ENCODE assay signal across 1 cellular context in the genomic region with DNA sequence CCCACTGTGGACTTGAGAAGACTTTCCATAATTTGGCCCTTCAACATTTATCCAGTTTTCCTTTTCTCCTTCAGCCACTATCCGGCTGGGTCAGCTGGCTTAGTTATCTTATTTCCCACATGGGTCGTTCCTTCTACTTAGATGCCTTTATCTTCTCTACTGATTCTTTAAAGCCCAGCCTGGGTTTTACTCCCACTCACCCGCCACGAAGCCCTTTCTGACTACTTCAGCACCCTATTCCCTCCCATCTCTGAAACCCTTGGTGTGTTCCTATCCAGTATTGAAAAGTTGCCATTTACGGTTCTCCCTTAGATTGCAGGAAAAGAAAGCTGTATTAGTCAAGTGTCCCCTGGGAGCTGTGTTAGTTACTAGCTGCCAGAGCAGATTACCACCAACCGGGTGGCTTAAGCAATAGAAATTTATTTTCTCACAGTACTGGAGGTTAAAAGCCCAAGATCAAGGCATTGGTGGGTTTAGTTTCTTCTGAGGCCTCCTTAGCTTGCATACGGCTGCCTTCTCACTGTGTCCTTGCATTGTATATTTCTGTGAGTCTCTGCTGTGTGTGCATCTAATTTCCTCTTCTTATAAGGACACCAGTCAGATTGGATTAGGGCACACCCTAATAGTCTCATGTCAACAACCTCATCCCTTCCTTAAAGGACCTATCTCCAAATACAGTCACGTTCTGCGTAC.
TF ChIP-seq lines count a peak whose summit lies in the region.

No MANE protein-coding gene starts in this region.

TF ChIP-seq in K562, 482 proteins besides CTCF, POLR2A, EP300 and RAD21 (continued from another document and continues in another):
- TF ChIP-seq, protein P1, sequence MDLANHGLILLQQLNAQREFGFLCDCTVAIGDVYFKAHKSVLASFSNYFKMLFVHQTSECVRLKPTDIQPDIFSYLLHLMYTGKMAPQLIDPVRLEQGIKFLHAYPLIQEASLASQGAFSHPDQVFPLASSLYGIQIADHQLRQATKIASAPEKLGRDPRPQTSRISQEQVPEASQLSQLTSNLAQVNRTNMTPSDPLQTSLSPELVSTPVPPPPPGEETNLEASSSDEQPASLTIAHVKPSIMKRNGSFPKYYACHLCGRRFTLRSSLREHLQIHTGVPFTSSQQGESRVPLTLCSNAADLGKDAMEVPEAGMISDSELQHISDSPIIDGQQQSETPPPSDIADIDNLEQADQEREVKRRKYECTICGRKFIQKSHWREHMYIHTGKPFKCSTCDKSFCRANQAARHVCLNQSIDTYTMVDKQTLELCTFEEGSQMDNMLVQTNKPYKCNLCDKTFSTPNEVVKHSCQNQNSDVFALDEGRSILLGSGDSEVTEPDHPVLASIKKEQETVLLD (IDR thresholded peaks at IDR 0.05), result 0 out of 2 replicates have a peak, but pooled peaks have one; percentile 45
- TF ChIP-seq DEAF1 (CRISPR knock-in tag; IDR thresholded peaks at IDR 0.05) (no peak), HDAC1 (IDR thresholded peaks at IDR 0.05) (peak in 1 of 2 experiments; percentile 86; a peak in 2 of 4 replicates), SMARCE1 (IDR thresholded peaks at IDR 0.05) (peak; percentile 91), ZNF668 (CRISPR knock-in tag; IDR thresholded peaks at IDR 0.05) (no peak), CBFA2T2 (conservative IDR thresholded peaks at IDR 0.05) (peak; percentile 91), PRDM10 (IDR thresholded peaks at IDR 0.05; ENCODE audit: partially characterized antibody) (peak; percentile 79), MLLT1 (IDR thresholded peaks at IDR 0.05) (peak in 1 of 2 experiments; percentile 8; a peak in 2 of 4 replicates), RAD51 (IDR thresholded peaks at IDR 0.05; ENCODE audit: borderline replicate concordance, low read depth) (peak; percentile 43), NKRF (IDR thresholded peaks at IDR 0.05; ENCODE audit: borderline replicate concordance) (peak; percentile 42; the same call in 1 of the 2 replicates), KLF16 (IDR thresholded peaks at IDR 0.05) (peak; percentile 86), STAT5A (IDR thresholded peaks at IDR 0.05; ENCODE audit: borderline replicate concordance, low read length) (peak; percentile 53), RCOR1 (IDR thresholded peaks at IDR 0.05; ENCODE audit: borderline replicate concordance in 1 of 2, low read depth in 2 of 2, low read length in 2 of 2) (peak; percentile 85 to 94; a peak in 3 of 4 replicates), LCOR (CRISPR knock-in tag; IDR thresholded peaks at IDR 0.05) (0 out of 2 replicates have a peak, but pooled peaks have one; percentile 36), KDM1A (IDR thresholded peaks at IDR 0.05) (peak; percentile 94 to 95), EHMT2 (IDR thresholded peaks at IDR 0.05) (no peak), BRD4 (IDR thresholded peaks at IDR 0.05) (peak; percentile 17; the same call in 1 of the 2 replicates), XRCC5 (IDR thresholded peaks at IDR 0.05; ENCODE audit: low read depth, low read length) (no peak)
- TF ChIP-seq, protein P2, sequence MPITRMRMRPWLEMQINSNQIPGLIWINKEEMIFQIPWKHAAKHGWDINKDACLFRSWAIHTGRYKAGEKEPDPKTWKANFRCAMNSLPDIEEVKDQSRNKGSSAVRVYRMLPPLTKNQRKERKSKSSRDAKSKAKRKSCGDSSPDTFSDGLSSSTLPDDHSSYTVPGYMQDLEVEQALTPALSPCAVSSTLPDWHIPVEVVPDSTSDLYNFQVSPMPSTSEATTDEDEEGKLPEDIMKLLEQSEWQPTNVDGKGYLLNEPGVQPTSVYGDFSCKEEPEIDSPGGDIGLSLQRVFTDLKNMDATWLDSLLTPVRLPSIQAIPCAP (CRISPR knock-in tag; IDR thresholded peaks at IDR 0.05; ENCODE audit: borderline replicate concordance), result no peak
- TF ChIP-seq, protein P3, sequence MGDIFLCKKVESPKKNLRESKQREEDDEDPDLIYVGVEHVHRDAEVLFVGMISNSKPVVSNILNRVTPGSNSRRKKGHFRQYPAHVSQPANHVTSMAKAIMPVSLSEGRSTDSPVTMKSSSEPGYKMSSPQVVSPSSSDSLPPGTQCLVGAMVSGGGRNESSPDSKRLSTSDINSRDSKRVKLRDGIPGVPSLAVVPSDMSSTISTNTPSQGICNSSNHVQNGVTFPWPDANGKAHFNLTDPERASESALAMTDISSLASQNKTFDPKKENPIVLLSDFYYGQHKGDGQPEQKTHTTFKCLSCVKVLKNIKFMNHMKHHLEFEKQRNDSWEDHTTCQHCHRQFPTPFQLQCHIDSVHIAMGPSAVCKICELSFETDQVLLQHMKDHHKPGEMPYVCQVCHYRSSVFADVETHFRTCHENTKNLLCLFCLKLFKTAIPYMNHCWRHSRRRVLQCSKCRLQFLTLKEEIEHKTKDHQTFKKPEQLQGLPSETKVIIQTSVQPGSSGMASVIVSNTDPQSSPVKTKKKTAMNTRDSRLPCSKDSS (IDR thresholded peaks at IDR 0.05; ENCODE audit: low read depth, partially characterized antibody), result no peak
- TF ChIP-seq, protein P4, sequence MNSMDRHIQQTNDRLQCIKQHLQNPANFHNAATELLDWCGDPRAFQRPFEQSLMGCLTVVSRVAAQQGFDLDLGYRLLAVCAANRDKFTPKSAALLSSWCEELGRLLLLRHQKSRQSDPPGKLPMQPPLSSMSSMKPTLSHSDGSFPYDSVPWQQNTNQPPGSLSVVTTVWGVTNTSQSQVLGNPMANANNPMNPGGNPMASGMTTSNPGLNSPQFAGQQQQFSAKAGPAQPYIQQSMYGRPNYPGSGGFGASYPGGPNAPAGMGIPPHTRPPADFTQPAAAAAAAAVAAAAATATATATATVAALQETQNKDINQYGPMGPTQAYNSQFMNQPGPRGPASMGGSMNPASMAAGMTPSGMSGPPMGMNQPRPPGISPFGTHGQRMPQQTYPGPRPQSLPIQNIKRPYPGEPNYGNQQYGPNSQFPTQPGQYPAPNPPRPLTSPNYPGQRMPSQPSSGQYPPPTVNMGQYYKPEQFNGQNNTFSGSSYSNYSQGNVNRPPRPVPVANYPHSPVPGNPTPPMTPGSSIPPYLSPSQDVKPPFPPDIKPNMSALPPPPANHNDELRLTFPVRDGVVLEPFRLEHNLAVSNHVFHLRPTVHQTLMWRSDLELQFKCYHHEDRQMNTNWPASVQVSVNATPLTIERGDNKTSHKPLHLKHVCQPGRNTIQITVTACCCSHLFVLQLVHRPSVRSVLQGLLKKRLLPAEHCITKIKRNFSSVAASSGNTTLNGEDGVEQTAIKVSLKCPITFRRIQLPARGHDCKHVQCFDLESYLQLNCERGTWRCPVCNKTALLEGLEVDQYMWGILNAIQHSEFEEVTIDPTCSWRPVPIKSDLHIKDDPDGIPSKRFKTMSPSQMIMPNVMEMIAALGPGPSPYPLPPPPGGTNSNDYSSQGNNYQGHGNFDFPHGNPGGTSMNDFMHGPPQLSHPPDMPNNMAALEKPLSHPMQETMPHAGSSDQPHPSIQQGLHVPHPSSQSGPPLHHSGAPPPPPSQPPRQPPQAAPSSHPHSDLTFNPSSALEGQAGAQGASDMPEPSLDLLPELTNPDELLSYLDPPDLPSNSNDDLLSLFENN (IDR thresholded peaks at IDR 0.05; ENCODE audit: low read depth in 2 of 2, low read length in 2 of 2), result peak in 1 of 2 experiments; percentile 67; a peak in 1 of 4 replicates
- TF ChIP-seq, protein P5, sequence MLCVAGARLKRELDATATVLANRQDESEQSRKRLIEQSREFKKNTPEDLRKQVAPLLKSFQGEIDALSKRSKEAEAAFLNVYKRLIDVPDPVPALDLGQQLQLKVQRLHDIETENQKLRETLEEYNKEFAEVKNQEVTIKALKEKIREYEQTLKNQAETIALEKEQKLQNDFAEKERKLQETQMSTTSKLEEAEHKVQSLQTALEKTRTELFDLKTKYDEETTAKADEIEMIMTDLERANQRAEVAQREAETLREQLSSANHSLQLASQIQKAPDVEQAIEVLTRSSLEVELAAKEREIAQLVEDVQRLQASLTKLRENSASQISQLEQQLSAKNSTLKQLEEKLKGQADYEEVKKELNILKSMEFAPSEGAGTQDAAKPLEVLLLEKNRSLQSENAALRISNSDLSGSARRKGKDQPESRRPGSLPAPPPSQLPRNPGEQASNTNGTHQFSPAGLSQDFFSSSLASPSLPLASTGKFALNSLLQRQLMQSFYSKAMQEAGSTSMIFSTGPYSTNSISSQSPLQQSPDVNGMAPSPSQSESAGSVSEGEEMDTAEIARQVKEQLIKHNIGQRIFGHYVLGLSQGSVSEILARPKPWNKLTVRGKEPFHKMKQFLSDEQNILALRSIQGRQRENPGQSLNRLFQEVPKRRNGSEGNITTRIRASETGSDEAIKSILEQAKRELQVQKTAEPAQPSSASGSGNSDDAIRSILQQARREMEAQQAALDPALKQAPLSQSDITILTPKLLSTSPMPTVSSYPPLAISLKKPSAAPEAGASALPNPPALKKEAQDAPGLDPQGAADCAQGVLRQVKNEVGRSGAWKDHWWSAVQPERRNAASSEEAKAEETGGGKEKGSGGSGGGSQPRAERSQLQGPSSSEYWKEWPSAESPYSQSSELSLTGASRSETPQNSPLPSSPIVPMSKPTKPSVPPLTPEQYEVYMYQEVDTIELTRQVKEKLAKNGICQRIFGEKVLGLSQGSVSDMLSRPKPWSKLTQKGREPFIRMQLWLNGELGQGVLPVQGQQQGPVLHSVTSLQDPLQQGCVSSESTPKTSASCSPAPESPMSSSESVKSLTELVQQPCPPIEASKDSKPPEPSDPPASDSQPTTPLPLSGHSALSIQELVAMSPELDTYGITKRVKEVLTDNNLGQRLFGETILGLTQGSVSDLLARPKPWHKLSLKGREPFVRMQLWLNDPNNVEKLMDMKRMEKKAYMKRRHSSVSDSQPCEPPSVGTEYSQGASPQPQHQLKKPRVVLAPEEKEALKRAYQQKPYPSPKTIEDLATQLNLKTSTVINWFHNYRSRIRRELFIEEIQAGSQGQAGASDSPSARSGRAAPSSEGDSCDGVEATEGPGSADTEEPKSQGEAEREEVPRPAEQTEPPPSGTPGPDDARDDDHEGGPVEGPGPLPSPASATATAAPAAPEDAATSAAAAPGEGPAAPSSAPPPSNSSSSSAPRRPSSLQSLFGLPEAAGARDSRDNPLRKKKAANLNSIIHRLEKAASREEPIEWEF (CRISPR knock-in tag; IDR thresholded peaks at IDR 0.05), result peak; percentile 85
